ENCODE assay signal across 8 cellular contexts in the genomic region with DNA sequence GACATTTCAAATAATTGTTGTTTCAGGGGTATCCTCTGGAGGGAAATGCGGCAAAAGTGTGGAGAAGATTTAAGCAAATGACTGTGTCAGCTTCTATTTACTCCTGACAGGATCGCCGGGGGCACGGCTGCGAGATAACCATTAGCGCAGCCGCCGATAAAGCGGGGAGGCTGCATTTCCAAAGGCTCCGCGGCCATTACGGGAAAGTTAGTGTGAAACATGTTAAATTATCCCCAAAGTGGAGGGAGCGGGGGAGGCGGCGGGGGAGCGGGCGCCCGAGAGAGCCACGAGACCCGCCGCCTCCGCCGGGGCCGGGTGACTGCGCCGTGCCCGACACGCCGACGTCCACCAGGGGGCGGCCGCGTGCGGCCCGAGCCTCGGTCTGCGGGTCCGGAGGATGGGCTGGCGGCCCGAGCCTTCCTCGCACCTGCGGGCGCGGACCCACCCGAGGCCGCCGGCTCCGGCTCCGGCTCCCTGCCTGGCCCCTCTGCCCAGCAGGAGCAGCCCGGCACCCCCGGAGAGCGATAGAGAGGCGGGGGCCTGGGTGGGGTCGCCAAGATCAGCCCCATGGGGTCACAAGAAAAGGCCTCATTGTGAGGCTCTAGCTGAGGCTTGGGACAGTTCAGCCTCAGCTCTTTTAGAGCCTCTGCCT.
DNase-seq lines count a peak whose midpoint lies in the region; ATAC-seq and TF ChIP-seq lines count a peak whose summit lies in the region.

No MANE protein-coding gene starts in this region.

- DNase-seq in ELF-1 (ENCODE audit: low read depth, low spot score), result peak; percentile 66
- DNase-seq in activated T-cell treated with anti-CD3 and anti-CD28 coated beads, Interleukin-2, amount 50 U/mL, for 48 hours, result peak; percentile 80 to 84
- DNase-seq in stimulated activated CD4-positive, alpha-beta T cell treated with anti-CD3 and anti-CD28 coated beads, Interleukin-12 subunit alpha, Interleukin-12 subunit beta, amount 100 ng/mL, for 4 hours, result peak; percentile 71

- no peaks in the 10 kb centered on the region for H3K9me2 ChIP-seq in Loucy (replicated peaks; ENCODE audit: low read depth, low read length)

- 0 out of 2 replicates have a peak, but pooled peaks have one; percentile 14 for TF ChIP-seq CTCF in Loucy (conservative IDR thresholded peaks at IDR 0.05; ENCODE audit: low read length)
- TF ChIP-seq CTCF in gastroesophageal sphincter (IDR thresholded peaks at IDR 0.05), result peak in 3 of 4 experiments; percentile 48 to 77 (median 53)

- H3K4me2 ChIP-seq in Loucy (ENCODE audit: low read depth, low read length, poor library complexity, severe bottlenecking), result no peak overlapping the region

- H3K79me2 ChIP-seq in Loucy (ENCODE audit: insufficient read depth, low read length), result no peaks in the 10 kb centered on the region

- H3K27ac ChIP-seq in gastroesophageal sphincter, result no peak overlapping the region

- TF ChIP-seq POLR2A in gastroesophageal sphincter (IDR thresholded peaks at IDR 0.05), result no peak

- no peak overlapping the region for H3K4me3 ChIP-seq in Loucy (ENCODE audit: low read length, poor library complexity, severe bottlenecking)
- no peak overlapping the region for H3K4me3 ChIP-seq in gastroesophageal sphincter

- no peak for ATAC-seq in gastroesophageal sphincter
- no peak for ATAC-seq in HG03442 (IDR thresholded peaks at IDR 0.05; ENCODE audit: unreplicated experiment)
- ATAC-seq in HG03439 (IDR thresholded peaks at IDR 0.05; ENCODE audit: unreplicated experiment), result no peak
- ATAC-seq in HG02885 (IDR thresholded peaks at IDR 0.05; ENCODE audit: poor library complexity, unreplicated experiment), result no peak

- no peaks in the 10 kb centered on the region for H4K20me1 ChIP-seq in Loucy (ENCODE audit: insufficient read depth, low read length, poor library complexity, severe bottlenecking)

- H3K27me3 ChIP-seq in Loucy (ENCODE audit: insufficient read depth, low read length, poor library complexity, severe bottlenecking) (no peaks in the 10 kb centered on the region), gastroesophageal sphincter (peaks cover 100% of the 10 kb centered on the region)

- no peak overlapping the region for H2AFZ ChIP-seq in Loucy (ENCODE audit: low read length)

- TF ChIP-seq EP300 in gastroesophageal sphincter (IDR thresholded peaks at IDR 0.05), result no peak

- WGBS in gastroesophageal sphincter (ENCODE audit: low coverage in 1 of 2), 2 donors, result 0% methylated on average over 1 to 3 of the region's 54 CpGs

- H3K36me3 ChIP-seq in Loucy (ENCODE audit: insufficient read depth, low read length), result no peaks in the 10 kb centered on the region
- H3K36me3 ChIP-seq in gastroesophageal sphincter, result no peaks in the 10 kb centered on the region

- H3K9ac ChIP-seq in Loucy (ENCODE audit: low read depth, low read length, poor library complexity, severe bottlenecking), result no peak overlapping the region

- H3K9me3 ChIP-seq in Loucy (ENCODE audit: insufficient read depth, low read depth, low read length) (no peaks in the 10 kb centered on the region), gastroesophageal sphincter (no peaks in the 10 kb centered on the region)

- H3F3A ChIP-seq in Loucy (ENCODE audit: low read depth), result no peaks in the 10 kb centered on the region

- H3K4me1 ChIP-seq in Loucy (ENCODE audit: insufficient read depth, low read length, poor library complexity, severe bottlenecking) (peaks cover 8% of the 10 kb centered on the region), gastroesophageal sphincter (peaks cover 0 to 10% (median 0%) of the 10 kb centered on the region in 3 donors)
